Comparison of ENCODE assay signal across 1 cellular context in the genomic region with DNA sequence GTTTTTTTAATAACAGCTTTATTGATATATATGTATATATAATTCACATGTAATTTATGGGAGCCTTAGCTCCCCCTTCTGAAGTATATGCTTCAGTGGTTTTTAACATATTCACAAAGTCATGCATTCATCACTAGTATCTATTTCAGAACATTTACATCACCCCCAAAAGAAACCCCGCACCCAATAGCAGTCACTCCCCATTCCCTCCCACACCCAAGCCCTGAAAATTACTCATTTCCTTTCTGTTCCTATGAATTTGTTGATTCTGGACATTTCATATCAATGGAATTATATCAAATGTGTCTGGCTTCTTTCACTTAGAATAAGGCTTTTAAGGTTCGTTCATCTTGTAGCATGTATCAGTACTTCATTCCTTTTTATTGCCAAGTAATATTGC.
TF ChIP-seq lines count a peak whose summit lies in the region.

No MANE protein-coding gene starts in this region.

TF ChIP-seq in HCT116, 20 proteins besides CTCF, POLR2A, EP300 and RAD21 (continued from another document):
- TF ChIP-seq, protein P1, sequence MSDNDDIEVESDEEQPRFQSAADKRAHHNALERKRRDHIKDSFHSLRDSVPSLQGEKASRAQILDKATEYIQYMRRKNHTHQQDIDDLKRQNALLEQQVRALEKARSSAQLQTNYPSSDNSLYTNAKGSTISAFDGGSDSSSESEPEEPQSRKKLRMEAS (IDR thresholded peaks at IDR 0.05) = no peak
- TF ChIP-seq ZFX (IDR thresholded peaks at IDR 0.05) = no peak
- TF ChIP-seq ATF3 (IDR thresholded peaks at IDR 0.05) = no peak
- no peak for TF ChIP-seq CBX3 (IDR thresholded peaks at IDR 0.05; ENCODE audit: low read depth)
- no peak for TF ChIP-seq ELF1 (IDR thresholded peaks at IDR 0.05; ENCODE audit: borderline replicate concordance, low read depth)
- no peak for TF ChIP-seq EZH2phosphoT487 (IDR thresholded peaks at IDR 0.05; ENCODE audit: borderline replicate concordance)
- TF ChIP-seq SP1 (IDR thresholded peaks at IDR 0.05; ENCODE audit: low read depth) = no peak
- no peak for TF ChIP-seq CEBPB (IDR thresholded peaks at IDR 0.05; ENCODE audit: low read depth)
- TF ChIP-seq, protein P2, sequence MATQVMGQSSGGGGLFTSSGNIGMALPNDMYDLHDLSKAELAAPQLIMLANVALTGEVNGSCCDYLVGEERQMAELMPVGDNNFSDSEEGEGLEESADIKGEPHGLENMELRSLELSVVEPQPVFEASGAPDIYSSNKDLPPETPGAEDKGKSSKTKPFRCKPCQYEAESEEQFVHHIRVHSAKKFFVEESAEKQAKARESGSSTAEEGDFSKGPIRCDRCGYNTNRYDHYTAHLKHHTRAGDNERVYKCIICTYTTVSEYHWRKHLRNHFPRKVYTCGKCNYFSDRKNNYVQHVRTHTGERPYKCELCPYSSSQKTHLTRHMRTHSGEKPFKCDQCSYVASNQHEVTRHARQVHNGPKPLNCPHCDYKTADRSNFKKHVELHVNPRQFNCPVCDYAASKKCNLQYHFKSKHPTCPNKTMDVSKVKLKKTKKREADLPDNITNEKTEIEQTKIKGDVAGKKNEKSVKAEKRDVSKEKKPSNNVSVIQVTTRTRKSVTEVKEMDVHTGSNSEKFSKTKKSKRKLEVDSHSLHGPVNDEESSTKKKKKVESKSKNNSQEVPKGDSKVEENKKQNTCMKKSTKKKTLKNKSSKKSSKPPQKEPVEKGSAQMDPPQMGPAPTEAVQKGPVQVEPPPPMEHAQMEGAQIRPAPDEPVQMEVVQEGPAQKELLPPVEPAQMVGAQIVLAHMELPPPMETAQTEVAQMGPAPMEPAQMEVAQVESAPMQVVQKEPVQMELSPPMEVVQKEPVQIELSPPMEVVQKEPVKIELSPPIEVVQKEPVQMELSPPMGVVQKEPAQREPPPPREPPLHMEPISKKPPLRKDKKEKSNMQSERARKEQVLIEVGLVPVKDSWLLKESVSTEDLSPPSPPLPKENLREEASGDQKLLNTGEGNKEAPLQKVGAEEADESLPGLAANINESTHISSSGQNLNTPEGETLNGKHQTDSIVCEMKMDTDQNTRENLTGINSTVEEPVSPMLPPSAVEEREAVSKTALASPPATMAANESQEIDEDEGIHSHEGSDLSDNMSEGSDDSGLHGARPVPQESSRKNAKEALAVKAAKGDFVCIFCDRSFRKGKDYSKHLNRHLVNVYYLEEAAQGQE (IDR thresholded peaks at IDR 0.05; ENCODE audit: low read depth) = no peak
TF ChIP-seq in HCT116: peak in this region for 0.
